ENCODE assay signal across 15 cellular contexts in the genomic region with DNA sequence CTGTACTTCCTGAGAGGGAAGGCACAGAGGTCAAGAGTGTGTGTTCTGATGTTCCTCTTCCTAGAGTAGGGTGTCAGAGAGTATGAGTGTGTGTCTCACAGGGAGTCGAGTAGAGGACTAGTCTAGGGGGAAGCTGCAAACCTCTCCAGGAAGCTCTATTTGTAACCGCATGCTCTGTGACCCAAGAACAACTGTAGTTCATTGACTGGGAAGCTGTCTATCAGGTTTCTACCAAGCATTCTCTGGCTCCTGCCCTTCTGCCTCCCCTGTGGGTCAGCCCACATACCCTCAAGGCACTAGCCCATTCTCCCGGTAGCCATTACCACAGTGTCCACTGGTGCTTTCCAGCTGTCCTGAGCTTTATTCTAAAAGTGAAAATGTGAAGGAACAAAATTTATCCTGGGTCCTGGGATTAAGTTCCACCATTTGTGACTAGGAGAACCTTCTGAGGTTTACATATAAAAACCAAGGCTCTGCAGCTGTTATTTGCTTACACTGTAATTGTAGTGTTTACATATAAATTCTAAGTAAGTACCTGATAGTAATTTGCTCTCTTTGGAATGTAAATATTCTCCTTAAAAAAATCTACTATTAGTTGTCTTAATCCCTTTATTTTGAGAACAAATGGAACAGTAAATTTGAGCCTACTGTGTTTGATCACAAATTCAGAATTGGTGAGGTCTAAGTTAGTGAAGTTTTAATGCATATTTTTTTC. TPM values are rescaled to one million over a fixed set of nuclear protein-coding genes. Genes with fewer than 3 reads are reported as not detected.
DNase-seq lines count a peak whose midpoint lies in the region; ATAC-seq, FAIRE-seq and TF ChIP-seq lines count a peak whose summit lies in the region.
"Had no signal": no experiment of that assay in that cellular context is flagged by ENCODE, and none has a peak within 500 bp of the region (broad histone marks: within the 10 kb centered on the region; RNA-seq: fewer than 3 reads in every experiment).

No MANE protein-coding gene starts in this region.

- POLR2A ChIA-PET in WTC11 (lab: Charles Lee): no interaction called here

- H3K27me3 ChIP-seq in prostate gland (replicated peaks; ENCODE audit: insufficient read depth): no peaks in the 10 kb centered on the region
- H3K27me3 ChIP-seq: SJSA1 had no signal

- CTCF ChIA-PET in WTC11 (lab: Charles Lee): no interaction called here

- no peaks in the 10 kb centered on the region for H3K9me3 ChIP-seq in prostate gland
- H3K9me3 ChIP-seq: SJSA1 had no signal

- H3K9me3 Mint-ChIP-seq in WTC11: no peaks in the 10 kb centered on the region
- H3K9me3 Mint-ChIP-seq: activated T-helper 1 cell treated with anti-CD3 and anti-CD28 coated beads, Interleukin-12 subunit alpha, Interleukin-12 subunit beta, Interleukin-2, Interleukin-4 antibody, amounts not matched to agents 30 ng/mL and 10 ng/mL and 1 ng/mL, durations not matched to agents 14 hours and 24 hours and 36 hours; dendritic cell treated with granulocyte-macrophage colony-stimulating factor and Interleukin-4, amounts not matched to agents 40 ng/mL and 50 ng/mL, for 4 days had no signal

- H3K27ac ChIP-seq in prostate gland: no peak overlapping the region
- H3K27ac ChIP-seq: SJSA1 had no signal

- H3K4me1 ChIP-seq in prostate gland (replicated peaks): no peaks in the 10 kb centered on the region
- H3K4me1 ChIP-seq: SJSA1 had no signal

- no peaks in the 10 kb centered on the region for H3K27me3 Mint-ChIP-seq in WTC11 (ENCODE audit: low read depth)
- H3K27me3 Mint-ChIP-seq: B cell had no signal

- DNase-seq in COR-L47 (lab: John Stamatoyannopoulos, UW) (peak; percentile 32), NCI-H2196 (lab: John Stamatoyannopoulos, UW; ENCODE audit: unreplicated experiment) (peak; percentile 29), WTC11 (ENCODE audit: low spot score) (no peak), nucleus accumbens (lab: John Stamatoyannopoulos, UW) (no peak), frontal cortex (ENCODE audit: low spot score in 2 of 2) (no peak), prostate gland (ENCODE audit: low spot score) (no peak), urothelium cell line (ENCODE audit: low spot score) (no peak)
- DNase-seq: activated CD4-positive, alpha-beta T cell treated with anti-CD3 and anti-CD28 coated beads for 1 hour; NCI-H524; retina had no signal

- no peaks in the 10 kb centered on the region for H3K4me1 Mint-ChIP-seq in WTC11
- H3K4me1 Mint-ChIP-seq: B cell had no signal

- no peak for TF ChIP-seq CTCF in WTC11 (IDR thresholded peaks at IDR 0.05)
- TF ChIP-seq CTCF in prostate gland (IDR thresholded peaks at IDR 0.05): no peak

- H3K36me3 ChIP-seq in prostate gland: no peaks in the 10 kb centered on the region
- H3K36me3 ChIP-seq: SJSA1 had no signal

- no peak for TF ChIP-seq POLR2A in prostate gland (IDR thresholded peaks at IDR 0.05)

- ATAC-seq in HG03378 (IDR thresholded peaks at IDR 0.05; ENCODE audit: unreplicated experiment) (peak; percentile 63), WTC11 (peak; percentile 38)

- no peaks in the 10 kb centered on the region for H3K36me3 Mint-ChIP-seq in WTC11

- intact Hi-C loops in prostate gland (cut with DNase I): no loop called here

- H3K4me3 ChIP-seq in prostate gland: no peak overlapping the region
- H3K4me3 ChIP-seq: SJSA1 had no signal

- H3K4me3 Mint-ChIP-seq in WTC11: no peak overlapping the region
- H3K4me3 Mint-ChIP-seq: activated T-helper 1 cell treated with anti-CD3 and anti-CD28 coated beads, Interleukin-12 subunit alpha, Interleukin-12 subunit beta, Interleukin-2, Interleukin-4 antibody, amounts not matched to agents 30 ng/mL and 10 ng/mL and 1 ng/mL, durations not matched to agents 14 hours and 24 hours and 36 hours; B cell; dendritic cell treated with granulocyte-macrophage colony-stimulating factor and Interleukin-4, amounts not matched to agents 40 ng/mL and 50 ng/mL, for 4 days had no signal

- WGBS in prostate gland: 50% methylated on average over 3 of the region's 3 CpGs

- no peak overlapping the region for H3K27ac Mint-ChIP-seq in WTC11
- H3K27ac Mint-ChIP-seq: activated T-helper 1 cell treated with anti-CD3 and anti-CD28 coated beads, Interleukin-12 subunit alpha, Interleukin-12 subunit beta, Interleukin-2, Interleukin-4 antibody, amounts not matched to agents 30 ng/mL and 10 ng/mL and 1 ng/mL, durations not matched to agents 14 hours and 24 hours and 36 hours; B cell; dendritic cell treated with granulocyte-macrophage colony-stimulating factor and Interleukin-4, amounts not matched to agents 40 ng/mL and 50 ng/mL, for 4 days had no signal

- FAIRE-seq in frontal cortex (lab: Jason Lieb, UNC): no peak
- FAIRE-seq in urothelium cell line (lab: Jason Lieb, UNC): no peak

TF ChIP-seq in WTC11, 78 proteins besides CTCF, POLR2A, EP300 and RAD21:
- TF ChIP-seq FOXK1 (CRISPR knock-in tag; IDR thresholded peaks at IDR 0.05): no peak
- no peak for TF ChIP-seq SMAD3 (CRISPR knock-in tag; IDR thresholded peaks at IDR 0.05; ENCODE audit: borderline replicate concordance)
- no peak for TF ChIP-seq ELF4 (CRISPR knock-in tag; IDR thresholded peaks at IDR 0.05; ENCODE audit: low read depth)
- TF ChIP-seq, protein P1, sequence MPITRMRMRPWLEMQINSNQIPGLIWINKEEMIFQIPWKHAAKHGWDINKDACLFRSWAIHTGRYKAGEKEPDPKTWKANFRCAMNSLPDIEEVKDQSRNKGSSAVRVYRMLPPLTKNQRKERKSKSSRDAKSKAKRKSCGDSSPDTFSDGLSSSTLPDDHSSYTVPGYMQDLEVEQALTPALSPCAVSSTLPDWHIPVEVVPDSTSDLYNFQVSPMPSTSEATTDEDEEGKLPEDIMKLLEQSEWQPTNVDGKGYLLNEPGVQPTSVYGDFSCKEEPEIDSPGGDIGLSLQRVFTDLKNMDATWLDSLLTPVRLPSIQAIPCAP (CRISPR knock-in tag; IDR thresholded peaks at IDR 0.05): no peak
- TF ChIP-seq ETV6 (CRISPR knock-in tag; IDR thresholded peaks at IDR 0.05): no peak
- no peak for TF ChIP-seq CREM (CRISPR knock-in tag; IDR thresholded peaks at IDR 0.05)
- TF ChIP-seq FOXJ3 (CRISPR knock-in tag; IDR thresholded peaks at IDR 0.05; ENCODE audit: borderline replicate concordance): no peak
- no peak for TF ChIP-seq ZNF532 (CRISPR knock-in tag; IDR thresholded peaks at IDR 0.05; ENCODE audit: borderline replicate concordance)
- no peak for TF ChIP-seq JUN (CRISPR knock-in tag; IDR thresholded peaks at IDR 0.05)

RNA-seq across cellular contexts. Expression of gene MYRIP, which starts 40.7 kb away (rescaled TPM):
- total RNA-seq in WTC11 (2021) (1.6 to 2.1 TPM (median 2.1 TPM) in 3 replicates), frontal cortex (10.6 TPM), prostate gland (1 to 10 TPM; 4.8 to 9.3 TPM)
- total RNA-seq: activated T-helper 1 cell treated with anti-CD3 and anti-CD28 coated beads, Interleukin-12 subunit alpha, Interleukin-12 subunit beta, Interleukin-2, Interleukin-4 antibody, amounts not matched to agents 30 ng/mL and 10 ng/mL and 1 ng/mL, durations not matched to agents 14 hours and 24 hours and 36 hours had no signal

Comparison
In these comparisons a context has a peak if more than half of its experiments do, and no peak if none do; other contexts are left out.
1. DNase-seq: peak in COR-L47 (single experiment) and NCI-H2196 (single experiment); none in WTC11 (single experiment), nucleus accumbens (0 of 56), frontal cortex (0 of 2), prostate gland (single experiment) and urothelium cell line (single experiment).